Comparison of ENCODE assay signal across 1 cellular context in genomic region chr5:1339139-1339817, GRCh38.
TF ChIP-seq lines count a peak whose summit lies in the region.

No MANE protein-coding gene starts in this region.

TF ChIP-seq in liver, 16 proteins besides CTCF, POLR2A, EP300 and RAD21 (continued from another document):
- TF ChIP-seq MAX (IDR thresholded peaks at IDR 0.05) (peak; percentile 84), SP1 (IDR thresholded peaks at IDR 0.05) (peak; percentile 88), HNF4A (conservative IDR thresholded peaks at IDR 0.05) (peak; percentile 82 to 85)
